In the genomic region with DNA sequence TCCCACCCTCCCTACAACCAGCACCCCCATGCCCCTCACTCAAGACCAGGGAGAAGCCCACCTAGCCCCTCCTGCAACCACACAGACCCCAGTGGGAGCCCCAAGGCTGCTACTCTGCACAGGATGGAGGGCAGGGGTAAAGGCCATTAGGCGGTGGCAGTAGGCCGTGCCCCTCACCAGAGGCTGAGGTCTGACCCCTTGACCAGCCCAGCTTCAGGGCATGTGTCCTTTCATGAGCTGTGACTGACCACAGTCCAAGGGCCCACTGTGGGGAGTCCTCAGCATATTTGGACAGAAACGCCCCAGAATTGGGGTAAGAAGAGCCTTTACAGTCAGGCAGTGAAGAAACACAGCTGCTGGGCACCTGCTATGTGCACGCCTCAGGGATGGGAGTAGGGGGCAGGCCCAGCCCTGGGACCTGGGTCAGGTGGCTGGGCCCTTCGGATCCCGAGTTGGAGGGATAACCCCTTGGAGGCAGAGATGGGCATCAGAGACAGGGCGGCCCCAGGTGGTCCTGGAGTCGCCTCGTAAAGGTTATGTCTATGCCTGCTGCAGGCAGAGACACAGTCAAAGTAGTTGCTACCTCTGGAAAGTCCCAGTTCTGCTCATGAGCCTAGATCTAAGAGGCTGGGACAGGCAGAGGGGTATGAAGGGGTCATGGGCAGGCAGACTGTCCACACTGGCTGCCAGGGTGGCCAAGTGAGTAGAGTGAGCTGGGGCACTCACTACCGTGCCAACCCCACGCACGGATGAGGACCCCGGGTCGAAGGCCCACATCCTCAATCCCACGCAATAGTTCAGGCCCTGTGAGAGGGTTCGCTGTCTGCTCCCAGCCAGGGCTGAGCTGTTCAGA, we compare ENCODE assay signal across 8 cellular contexts. TPM values are rescaled to one million over a fixed set of nuclear protein-coding genes. Genes with fewer than 3 reads are reported as not detected.
DNase-seq lines count a peak whose midpoint lies in the region; ATAC-seq, FAIRE-seq and TF ChIP-seq lines count a peak whose summit lies in the region.

No MANE protein-coding gene starts in this region.

- peaks cover 10% of the 10 kb centered on the region for H3K36me3 Mint-ChIP-seq in astrocyte (ENCODE audit: low read depth, unreplicated experiment)

- peak overlapping the region; percentile 77 for H3K27ac Mint-ChIP-seq in astrocyte (ENCODE audit: unreplicated experiment)

- WGBS in SK-N-SH (ENCODE audit: low lambda C conversion rate): 61% methylated on average over 12 of the region's 16 CpGs

- intact Hi-C loops in lower lobe of right lung (cut with DNase I): no loop called here

- H2AFZ ChIP-seq in SK-N-SH (ENCODE audit: low read depth): no peak overlapping the region
- peak overlapping the region; percentile 82 for H2AFZ ChIP-seq in astrocyte (ENCODE audit: low read depth, low read length)

- H4K20me1 ChIP-seq in SK-N-SH (ENCODE audit: insufficient read depth) (peaks cover 19% of the 10 kb centered on the region), astrocyte (ENCODE audit: insufficient read depth, low read length) (peaks cover 29% of the 10 kb centered on the region)

- H3K9me3 Mint-ChIP-seq in astrocyte (ENCODE audit: unreplicated experiment): no peaks in the 10 kb centered on the region

- H3K27ac ChIP-seq in SK-N-SH (ENCODE audit: low read depth in 2 of 2, low read length in 1 of 2) (peak overlapping the region; percentile 95 to 99; a peak in 3 of 4 replicates), astrocyte (ENCODE audit: low read depth, low read length) (peak overlapping the region; percentile 94), lower lobe of right lung (peak overlapping the region; percentile 99), thoracic aorta (peak overlapping the region; percentile 94 to 99)

- H3K4me2 ChIP-seq in SK-N-SH: peak overlapping the region; percentile 85
- peak overlapping the region; percentile 95 for H3K4me2 ChIP-seq in astrocyte (ENCODE audit: low read length)

- H3K9ac ChIP-seq in SK-N-SH (peak overlapping the region; percentile 91), astrocyte (ENCODE audit: low read length) (peak overlapping the region; percentile 90)

- H3K4me3 ChIP-seq in SK-N-SH (ENCODE audit: low read depth in 2 of 2, low read length in 1 of 2) (peak overlapping the region; percentile 87 to 92), astrocyte (ENCODE audit: insufficient read depth, low read depth, low read length) (peak overlapping the region; percentile 93), lower lobe of right lung (peak overlapping the region; percentile 80), thoracic aorta (peak overlapping the region; percentile 78)

- H3K4me1 ChIP-seq in SK-N-SH (ENCODE audit: control insufficient read depth in 1 of 2, insufficient read depth in 2 of 2, low read depth in 1 of 2, low read length in 1 of 2) (peaks cover 21 to 31% of the 10 kb centered on the region in 2 experiments; a peak in 3 of 4 replicates), astrocyte (ENCODE audit: insufficient read depth, low read length) (peaks cover 24% of the 10 kb centered on the region), lower lobe of right lung (peaks cover 48% of the 10 kb centered on the region), thoracic aorta (ENCODE audit: control insufficient read depth in 1 of 2, low read depth in 2 of 2) (peaks cover 18 to 36% of the 10 kb centered on the region in 2 donors)

- H3K36me3 ChIP-seq in SK-N-SH (replicated peaks in 1 of 2; ENCODE audit: control insufficient read depth in 1 of 2, insufficient read depth in 2 of 2, low read length in 1 of 2): peaks cover 15 to 23% of the 10 kb centered on the region in 2 experiments
- peaks cover 12% of the 10 kb centered on the region for H3K36me3 ChIP-seq in astrocyte (ENCODE audit: insufficient read depth, low read length)
- H3K36me3 ChIP-seq in lower lobe of right lung: peaks cover 26% of the 10 kb centered on the region
- H3K36me3 ChIP-seq in thoracic aorta: peaks cover 5% of the 10 kb centered on the region

- peak overlapping the region; percentile 99 for H3K4me3 Mint-ChIP-seq in astrocyte (ENCODE audit: unreplicated experiment)

- TF ChIP-seq RAD21 in SK-N-SH (IDR thresholded peaks at IDR 0.05; ENCODE audit: low read length): no peak

- CTCF ChIA-PET in SK-N-SH (lab: Yijun Ruan, JAX): no interaction called here

- no peaks in the 10 kb centered on the region for H3K27me3 Mint-ChIP-seq in astrocyte (ENCODE audit: low read depth, unreplicated experiment)

- DNase-seq in SK-N-SH: no peak
- DNase-seq in astrocyte (ENCODE audit: low read depth): no peak
- peak; percentile 48 for DNase-seq in lower lobe of right lung
- DNase-seq in thoracic aorta (ENCODE audit: low spot score): no peak
- no peak for DNase-seq in effector CD8-positive, alpha-beta T cell (lab: John Stamatoyannopoulos, UW)
- no peak for DNase-seq in activated gamma-delta T cell (lab: John Stamatoyannopoulos, UW)

- peaks cover 21% of the 10 kb centered on the region for H3K4me1 Mint-ChIP-seq in astrocyte (ENCODE audit: low read depth, unreplicated experiment)

- no peak for ATAC-seq in SK-N-SH treated with all-trans-retinoic acid at 6 μM for 48 hours
- ATAC-seq in lower lobe of right lung: peak in 1 of 2 donors; percentile 1
- no peak for ATAC-seq in thoracic aorta (ENCODE audit: insufficient number of reproducible peaks, low FRiP score, low read depth)
- no peak for ATAC-seq in HG03175 (IDR thresholded peaks at IDR 0.05; ENCODE audit: unreplicated experiment)

- no peak for TF ChIP-seq EP300 in SK-N-SH (IDR thresholded peaks at IDR 0.05; ENCODE audit: borderline replicate concordance in 1 of 2, low read depth in 1 of 2, low read length in 1 of 2)

- H3K79me2 ChIP-seq in SK-N-SH (ENCODE audit: insufficient read depth) (peaks cover 63% of the 10 kb centered on the region), astrocyte (ENCODE audit: insufficient read depth, low read length) (peaks cover 58% of the 10 kb centered on the region)

- no peak for FAIRE-seq in astrocyte (lab: Jason Lieb, UNC)

- no peak for TF ChIP-seq CTCF in SK-N-SH (IDR thresholded peaks at IDR 0.05)
- TF ChIP-seq CTCF in astrocyte (IDR thresholded peaks at IDR 0.05; ENCODE audit: insufficient read depth, low read depth, low read length): no peak
- TF ChIP-seq CTCF in lower lobe of right lung (IDR thresholded peaks at IDR 0.05): no peak
- TF ChIP-seq CTCF in thoracic aorta (IDR thresholded peaks at IDR 0.05): no peak

- H3K27me3 ChIP-seq in SK-N-SH (ENCODE audit: insufficient read depth) (no peaks in the 10 kb centered on the region), astrocyte (ENCODE audit: insufficient read depth, low read length) (no peaks in the 10 kb centered on the region), lower lobe of right lung (ENCODE audit: low read depth) (no peaks in the 10 kb centered on the region), thoracic aorta (replicated peaks; ENCODE audit: insufficient read depth) (no peaks in the 10 kb centered on the region)

- no peaks in the 10 kb centered on the region for H3K9me3 ChIP-seq in SK-N-SH
- H3K9me3 ChIP-seq in astrocyte (ENCODE audit: insufficient read depth, low read depth, low read length): no peaks in the 10 kb centered on the region
- H3K9me3 ChIP-seq in lower lobe of right lung: no peaks in the 10 kb centered on the region
- no peaks in the 10 kb centered on the region for H3K9me3 ChIP-seq in thoracic aorta

- peaks cover 7% of the 10 kb centered on the region for H3F3A ChIP-seq in SK-N-SH (replicated peaks; ENCODE audit: insufficient read depth)

- POLR2A ChIA-PET in SK-N-SH (lab: Yijun Ruan, JAX): interaction anchor here (2.1 kb wide), 1 partner anchor 23 kb away, joined by 6 read pairs; the partner anchor contains the start of gene ZNF497

- no peaks in the 10 kb centered on the region for H3K9me2 ChIP-seq in SK-N-SH

TF ChIP-seq in SK-N-SH, 30 proteins besides CTCF, POLR2A, EP300 and RAD21:
- TF ChIP-seq TCF12 (IDR thresholded peaks at IDR 0.05): no peak
- no peak for TF ChIP-seq RCOR1 (IDR thresholded peaks at IDR 0.05; ENCODE audit: low read length)
- no peak for TF ChIP-seq CHD2 (IDR thresholded peaks at IDR 0.05; ENCODE audit: low read length, partially characterized antibody)
- TF ChIP-seq GATA2 (CRISPR knock-in tag; IDR thresholded peaks at IDR 0.05): no peak
- TF ChIP-seq YY1 (IDR thresholded peaks at IDR 0.05; ENCODE audit: low read depth): no peak

TF ChIP-seq in SK-N-SH treated with all-trans-retinoic acid at 6 μM for 48 hours, 23 proteins besides CTCF, POLR2A, EP300 and RAD21 (continues in another document):
- TF ChIP-seq ZFP3 (CRISPR knock-in tag; IDR thresholded peaks at IDR 0.05) (no peak), PPARA (CRISPR knock-in tag; IDR thresholded peaks at IDR 0.05; ENCODE audit: borderline replicate concordance) (no peak)

RNA-seq across cellular contexts. Expression of gene RPS5, which starts 1.5 kb away (rescaled TPM):
- polyA plus RNA-seq in SK-N-SH (2012; rRNA removed): 3,905 and 4,334 TPM in 2 replicates
- polyA plus RNA-seq in SK-N-SH (2012; cell fraction: cytosol; rRNA removed): 2,353 and 3,574 TPM in 2 replicates
- 1,227 and 1,326 TPM in 2 replicates for polyA plus RNA-seq in SK-N-SH (2012; cell fraction: nucleus; rRNA removed)
- total RNA-seq in astrocyte (793 and 891 TPM in 2 replicates), lower lobe of right lung (770 TPM), thoracic aorta (100 to 1,000 TPM; 747 to 789 TPM)

RNA-seq across cellular contexts. Expression of gene ZNF837, which starts 4.7 kb away (rescaled TPM):
- polyA plus RNA-seq in SK-N-SH (2012; rRNA removed): 1.2 and 1.6 TPM in 2 replicates
- polyA plus RNA-seq in SK-N-SH (2012; cell fraction: cytosol; rRNA removed): 0.58 and 1.1 TPM in 2 replicates
- polyA plus RNA-seq in SK-N-SH (2012; cell fraction: nucleus; rRNA removed): 2.2 and 3.3 TPM in 2 replicates
- total RNA-seq in astrocyte (2.4 and 2.9 TPM in 2 replicates), lower lobe of right lung (1.2 TPM), thoracic aorta (1 to 10 TPM; 1.6 to 3.9 TPM)

RNA-seq across cellular contexts. Expression of gene RNF225, which starts 9.9 kb away (rescaled TPM):
- polyA plus RNA-seq in SK-N-SH (2012; rRNA removed): 0.13 TPM in 1 of 2 replicates, not detected in the other
- not detected in 2 replicates for polyA plus RNA-seq in SK-N-SH (2012; cell fraction: cytosol; rRNA removed)
- 0.09 TPM in 1 of 2 replicates, not detected in the other for polyA plus RNA-seq in SK-N-SH (2012; cell fraction: nucleus; rRNA removed)
- total RNA-seq in astrocyte (0.36 and 0.41 TPM in 2 replicates), lower lobe of right lung (not detected), thoracic aorta (not detected)

RNA-seq across cellular contexts. Expression of gene ZNF584, which starts 22.9 kb away (rescaled TPM):
- polyA plus RNA-seq in SK-N-SH (2012; rRNA removed): 9.4 and 12.0 TPM in 2 replicates
- 7.7 and 9.6 TPM in 2 replicates for polyA plus RNA-seq in SK-N-SH (2012; cell fraction: cytosol; rRNA removed)
- polyA plus RNA-seq in SK-N-SH (2012; cell fraction: nucleus; rRNA removed): 10.1 and 12.1 TPM in 2 replicates
- total RNA-seq in astrocyte (11.7 and 12.7 TPM in 2 replicates), lower lobe of right lung (10.0 TPM), thoracic aorta (10 to 100 TPM; 18.7 to 31.5 TPM)

RNA-seq across cellular contexts. Expression of gene ZNF497, which starts 23.0 kb away (rescaled TPM):
- polyA plus RNA-seq in SK-N-SH (2012; rRNA removed): 1.0 and 1.1 TPM in 2 replicates
- 0.30 and 0.45 TPM in 2 replicates for polyA plus RNA-seq in SK-N-SH (2012; cell fraction: cytosol; rRNA removed)
- 8.1 and 13.1 TPM in 2 replicates for polyA plus RNA-seq in SK-N-SH (2012; cell fraction: nucleus; rRNA removed)
- 0.43 and 0.55 TPM in 2 replicates for total RNA-seq in astrocyte
- 2.5 TPM for total RNA-seq in lower lobe of right lung
- total RNA-seq in thoracic aorta: 1 to 10 TPM in 1 of 2 donors, not detected in 1; 2.3 TPM
